ENCODE assay signal across 10 cellular contexts in the genomic region with DNA sequence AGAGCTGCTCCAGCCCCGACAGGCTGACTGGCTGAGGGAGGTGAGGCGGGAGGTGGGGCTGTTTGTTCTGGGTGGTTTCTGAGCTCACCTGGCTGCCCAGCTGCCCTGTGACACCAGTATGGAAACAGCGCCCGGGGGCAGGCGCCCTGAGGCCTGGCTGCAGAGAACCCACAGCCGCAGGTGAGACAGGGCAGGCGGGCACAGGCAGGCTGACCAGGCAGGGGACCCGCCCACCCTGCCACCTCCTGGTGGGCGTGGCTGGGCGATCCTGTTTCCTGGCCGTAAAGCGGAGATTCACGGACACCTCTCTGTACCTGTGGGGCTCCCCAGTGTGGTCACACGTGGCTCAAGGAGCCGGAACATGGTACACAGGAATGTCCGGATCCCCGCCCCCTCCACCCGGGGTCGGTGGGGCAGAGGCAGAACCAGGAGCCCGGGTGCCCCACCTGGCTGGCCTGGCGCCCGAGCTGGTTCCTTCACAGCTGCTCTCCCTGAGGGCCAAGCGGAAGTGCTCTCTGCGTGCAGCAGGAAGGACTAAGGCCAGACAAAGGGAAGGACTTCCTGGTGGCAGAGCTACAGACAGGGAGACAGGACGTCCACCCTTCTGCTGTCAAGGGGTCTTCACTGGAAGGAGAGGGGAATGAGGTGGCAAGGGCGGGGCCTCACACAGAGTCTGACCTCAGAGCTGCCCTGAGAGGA. TPM values are rescaled to one million over a fixed set of nuclear protein-coding genes. Genes with fewer than 3 reads are reported as not detected.
DNase-seq lines count a peak whose midpoint lies in the region; ATAC-seq and TF ChIP-seq lines count a peak whose summit lies in the region.
"Had no signal": no experiment of that assay in that cellular context is flagged by ENCODE, and none has a peak within 500 bp of the region (broad histone marks: within the 10 kb centered on the region; RNA-seq: fewer than 3 reads in every experiment).

No MANE protein-coding gene starts in this region.

- H3K27ac ChIP-seq in 22Rv1 (peak overlapping the region; percentile 83), cingulate gyrus (ENCODE audit: low read depth, low read length) (peak overlapping the region; percentile 77)
- H3K27ac ChIP-seq: SJSA1 had no signal

- ATAC-seq in HG03175 (IDR thresholded peaks at IDR 0.05; ENCODE audit: unreplicated experiment) (no peak), HG02840 (IDR thresholded peaks at IDR 0.05; ENCODE audit: low FRiP score, unreplicated experiment) (no peak)

- DNase-seq in NCI-H146 (lab: John Stamatoyannopoulos, UW) = peak; percentile 97
- peak; percentile 31 to 49 for DNase-seq in lung microvascular endothelial cell (ENCODE audit: low read depth in 2 of 2)
- no peak for DNase-seq in iPS-NIHi7 (ENCODE audit: extremely low spot score)
- no peak for DNase-seq in stimulated activated CD4-positive, alpha-beta T cell treated with anti-CD3 and anti-CD28 coated beads, Interleukin-2, amount 100 ng/mL, for 24 hours
- DNase-seq: stimulated activated naive CD4-positive, alpha-beta T cell had no signal

- TF ChIP-seq CTCF in 22Rv1 (IDR thresholded peaks at IDR 0.05) = no peak

RNA-seq across cellular contexts. Expression of a gene that starts 3.9 kb away (rescaled TPM):
- 7.4 and 8.9 TPM in 2 replicates for total RNA-seq in lung microvascular endothelial cell

RNA-seq across cellular contexts. Expression of a gene that starts 48.8 kb away (rescaled TPM):
- 24.4 and 26.8 TPM in 2 replicates for total RNA-seq in lung microvascular endothelial cell

Comparison
In these comparisons a context has a peak if more than half of its experiments do, and no peak if none do; other contexts are left out.
1. DNase-seq: peak in NCI-H146 (single experiment) and lung microvascular endothelial cell (2 of 2); none in iPS-NIHi7 (single experiment) and stimulated activated CD4-positive, alpha-beta T cell treated with anti-CD3 and anti-CD28 coated beads, Interleukin-2, amount 100 ng/mL, for 24 hours (0 of 2).